Comparison of ENCODE assay signal across 19 cellular contexts in genomic region chr3:121663171-121663847, GRCh38.
"Had no signal": no experiment of that assay in that cellular context is flagged by ENCODE, and none has a peak within 500 bp of the region (broad histone marks: within the 10 kb centered on the region; RNA-seq: fewer than 3 reads in every experiment).

No MANE protein-coding gene starts in this region.

- DNase-seq: activated CD4-positive, alpha-beta T cell treated with anti-CD3 and anti-CD28 coated beads for 4 hours; activated CD8-positive, alpha-beta memory T cell treated with anti-CD3 and anti-CD28 coated beads, Interleukin-2, amount 50 U/mL, for 48 hours; activated CD8-positive, alpha-beta T cell treated with anti-CD3 and anti-CD28 coated beads, Interleukin-2, amount 10 ng/mL, durations not matched to agents 7 days and 5 days; activated naive CD4-positive, alpha-beta T cell; activated naive CD8-positive, alpha-beta T cell treated with anti-CD3 and anti-CD28 coated beads, Interleukin-2, amount 50 U/mL, for 24 hours; caudate nucleus; colonic mucosa; effector CD4-positive, alpha-beta T cell; foreskin keratinocyte; head of caudate nucleus; kidney; occipital lobe; stimulated activated CD4-positive, alpha-beta T cell treated with anti-CD3 and anti-CD28 coated beads, Interleukin-15, amount 100 ng/mL, for 24 hours; stimulated activated CD4-positive, alpha-beta T cell treated with anti-CD3 and anti-CD28 coated beads, Interleukin-4, amount 100 ng/mL, for 24 hours; stomach; T-cell; WERI-Rb-1 had no signal

- H3K27ac Mint-ChIP-seq: activated CD8-positive, alpha-beta T cell treated with anti-CD3 and anti-CD28 coated beads, Interleukin-2, amount 10 ng/mL, durations not matched to agents 7 days and 5 days; activated naive CD8-positive, alpha-beta T cell treated with anti-CD3 and anti-CD28 coated beads, Interleukin-2, amount 50 U/mL, for 24 hours had no signal

- H3K9me3 ChIP-seq: colonic mucosa, stomach had no signal

- H3K27me3 Mint-ChIP-seq: activated naive CD8-positive, alpha-beta T cell treated with anti-CD3 and anti-CD28 coated beads, Interleukin-2, amount 50 U/mL, for 24 hours; natural killer cell treated with Interleukin-12 subunit alpha and Interleukin-12 subunit beta and Interleukin-15 and Interleukin-18, amount 100 ng/mL, for 72 hours; T-cell had no signal

- ATAC-seq: activated CD8-positive, alpha-beta T cell treated with anti-CD3 and anti-CD28 coated beads, Interleukin-2, amount 10 ng/mL, durations not matched to agents 7 days and 5 days; activated naive CD8-positive, alpha-beta T cell treated with anti-CD3 and anti-CD28 coated beads, Interleukin-2, amount 50 U/mL, for 24 hours; foreskin keratinocyte; natural killer cell treated with Interleukin-12 subunit alpha and Interleukin-12 subunit beta and Interleukin-15 and Interleukin-18, amount 100 ng/mL, for 72 hours; T-cell had no signal

- H3K4me1 ChIP-seq: colonic mucosa had no signal

- H3K4me3 Mint-ChIP-seq: activated CD8-positive, alpha-beta T cell treated with anti-CD3 and anti-CD28 coated beads, Interleukin-2, amount 10 ng/mL, durations not matched to agents 7 days and 5 days; activated naive CD8-positive, alpha-beta T cell treated with anti-CD3 and anti-CD28 coated beads, Interleukin-2, amount 50 U/mL, for 24 hours; natural killer cell treated with Interleukin-12 subunit alpha and Interleukin-12 subunit beta and Interleukin-15 and Interleukin-18, amount 100 ng/mL, for 72 hours; T-cell had no signal

- H3K4me3 ChIP-seq: colonic mucosa, lung, stomach had no signal

- H3K27me3 ChIP-seq: colonic mucosa, foreskin keratinocyte, stomach had no signal

- H3K27ac ChIP-seq: colonic mucosa, foreskin keratinocyte, stomach, WERI-Rb-1 had no signal

- H3K9me3 Mint-ChIP-seq: natural killer cell treated with Interleukin-12 subunit alpha and Interleukin-12 subunit beta and Interleukin-15 and Interleukin-18, amount 100 ng/mL, for 72 hours; T-cell had no signal
